ENCODE assay signal across 21 cellular contexts in the genomic region with DNA sequence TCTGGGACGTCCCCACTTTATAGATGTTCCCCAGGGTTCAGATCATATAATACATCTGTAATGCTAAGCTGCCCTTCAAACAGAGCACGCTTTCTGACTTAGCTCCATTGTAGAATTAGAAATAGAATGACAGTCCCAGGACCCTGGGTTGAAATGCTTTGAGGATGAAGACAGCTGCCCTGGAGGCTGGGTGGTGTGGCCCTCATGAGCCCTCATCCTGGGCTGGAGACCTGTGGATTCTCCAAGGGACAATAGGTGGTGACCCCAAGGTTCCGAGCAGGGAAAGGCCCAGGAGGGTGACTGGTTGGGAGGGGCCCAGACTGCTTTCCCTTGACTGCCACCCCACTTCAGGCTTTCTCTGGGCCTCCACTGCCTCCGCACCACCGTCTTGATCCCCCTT. TPM values are rescaled to one million over a fixed set of nuclear protein-coding genes. Genes with fewer than 3 reads are reported as not detected.
A peak's percentile ranks its signal among the peaks of the same experiment; 100 is the strongest.
DNase-seq lines count a peak whose midpoint lies in the region; ATAC-seq and TF ChIP-seq lines count a peak whose summit lies in the region.
"Had no signal": no experiment of that assay in that cellular context is flagged by ENCODE, and none has a peak within 500 bp of the region (broad histone marks: within the 10 kb centered on the region; RNA-seq: fewer than 3 reads in every experiment).

No MANE protein-coding gene starts in this region.

- no peak overlapping the region for H2AFZ ChIP-seq in neural progenitor cell (replicated peaks)
- no peak overlapping the region for H2AFZ ChIP-seq in smooth muscle cell (ENCODE audit: low read depth)
- H2AFZ ChIP-seq: GM23248 had no signal

- H3K27me3 Mint-ChIP-seq in neural progenitor cell (ENCODE audit: insufficient read depth, low read depth): peaks cover 19% of the 10 kb centered on the region
- peaks cover 8% of the 10 kb centered on the region for H3K27me3 Mint-ChIP-seq in activated CD4-positive, alpha-beta T cell treated with anti-CD3 and anti-CD28 coated beads, Interleukin-2, amount 10 ng/mL, durations not matched to agents 7 days and 5 days

- POLR2A ChIA-PET in activated CD4-positive, alpha-beta T cell treated with anti-CD3 and anti-CD28 coated beads, Interleukin-2, amount 10 ng/mL, durations not matched to agents 7 days and 5 days (lab: Charles Lee): no interaction called here

- H3K4me2 ChIP-seq in neural progenitor cell (no peak overlapping the region), smooth muscle cell (no peak overlapping the region)
- H3K4me2 ChIP-seq: BLaER1 treated with 17β-estradiol and CSF1 and Interleukin-3, amounts not matched to agents 10 nM and 100 nM had no signal

- H3K4me3 ChIP-seq in right cardiac atrium (ENCODE audit: low read length) (no peak overlapping the region), neural progenitor cell (no peak overlapping the region), smooth muscle cell (no peak overlapping the region)
- H3K4me3 ChIP-seq: BLaER1 treated with 17β-estradiol and CSF1 and Interleukin-3, amounts not matched to agents 10 nM and 100 nM; GM12878; GM23248 had no signal

- H3K27me3 ChIP-seq in right cardiac atrium (ENCODE audit: control insufficient read depth, insufficient read depth) (no peaks in the 10 kb centered on the region), neural progenitor cell (no peaks in the 10 kb centered on the region), smooth muscle cell (ENCODE audit: low read depth) (no peaks in the 10 kb centered on the region)
- H3K27me3 ChIP-seq: BLaER1 treated with 17β-estradiol and CSF1 and Interleukin-3, amounts not matched to agents 10 nM and 100 nM had no signal

- peak overlapping the region; percentile 33 for H3K27ac Mint-ChIP-seq in neural progenitor cell
- no peak overlapping the region for H3K27ac Mint-ChIP-seq in activated CD4-positive, alpha-beta T cell treated with anti-CD3 and anti-CD28 coated beads, Interleukin-2, amount 10 ng/mL, durations not matched to agents 7 days and 5 days
- H3K27ac Mint-ChIP-seq: B cell; CD8-positive, alpha-beta T cell had no signal

- H3K4me1 Mint-ChIP-seq in neural progenitor cell: peaks cover 16% of the 10 kb centered on the region
- H3K4me1 Mint-ChIP-seq in activated CD4-positive, alpha-beta T cell treated with anti-CD3 and anti-CD28 coated beads, Interleukin-2, amount 10 ng/mL, durations not matched to agents 7 days and 5 days: no peaks in the 10 kb centered on the region
- H3K4me1 Mint-ChIP-seq: B cell had no signal

- H3F3A ChIP-seq in neural progenitor cell (ENCODE audit: low read depth) (peaks cover 3% of the 10 kb centered on the region), smooth muscle cell (ENCODE audit: low read depth) (peaks cover 36% of the 10 kb centered on the region)

- DNase-seq in right cardiac atrium (peak in 2 of 3 donors; percentile 4 to 16), left cardiac atrium (no peak), neural progenitor cell (ENCODE audit: low spot score) (no peak), smooth muscle cell (lab: John Stamatoyannopoulos, UW; ENCODE audit: unreplicated experiment) (no peak), NCI-H128 (lab: John Stamatoyannopoulos, UW; ENCODE audit: unreplicated experiment) (no peak)
- DNase-seq in activated CD4-positive, alpha-beta T cell treated with anti-CD3 and anti-CD28 coated beads, Interleukin-2, amount 10 ng/mL, durations not matched to agents 7 days and 5 days: no peak
- DNase-seq: Calu3; CD8-positive, alpha-beta T cell; DMS 273 treated with DMSO at 0.1 percent for 48 hours; DMS53; DND-41; EL; GM23248; HCEC 1CT had no signal

- no peak for ATAC-seq in right cardiac atrium
- no peak for ATAC-seq in left cardiac atrium
- ATAC-seq in GM18873 (IDR thresholded peaks at IDR 0.05; ENCODE audit: low FRiP score, unreplicated experiment): no peak
- ATAC-seq in GM19452 (IDR thresholded peaks at IDR 0.05; ENCODE audit: unreplicated experiment): no peak
- ATAC-seq: CD8-positive, alpha-beta T cell; GM12878 had no signal

- TF ChIP-seq CTCF in neural progenitor cell (IDR thresholded peaks at IDR 0.05) (no peak), smooth muscle cell (IDR thresholded peaks at IDR 0.05; ENCODE audit: borderline replicate concordance, insufficient read depth, poor library complexity, severe bottlenecking) (no peak)

- H3K27ac ChIP-seq in right cardiac atrium (ENCODE audit: low read length): no peak overlapping the region
- no peak overlapping the region for H3K27ac ChIP-seq in neural progenitor cell
- peak overlapping the region; percentile 94 for H3K27ac ChIP-seq in smooth muscle cell (ENCODE audit: low read depth)
- H3K27ac ChIP-seq: BLaER1 treated with 17β-estradiol and CSF1 and Interleukin-3, amounts not matched to agents 10 nM and 100 nM; GM23248; HL-60 had no signal

- H3K4me1 ChIP-seq in right cardiac atrium (ENCODE audit: control insufficient read depth, insufficient read depth, low read length): no peaks in the 10 kb centered on the region
- H3K4me1 ChIP-seq in neural progenitor cell: no peaks in the 10 kb centered on the region
- H3K4me1 ChIP-seq in smooth muscle cell (ENCODE audit: low read depth): peaks cover 5% of the 10 kb centered on the region

- peaks cover 10% of the 10 kb centered on the region for H3K9me3 Mint-ChIP-seq in neural progenitor cell
- H3K9me3 Mint-ChIP-seq in activated CD4-positive, alpha-beta T cell treated with anti-CD3 and anti-CD28 coated beads, Interleukin-2, amount 10 ng/mL, durations not matched to agents 7 days and 5 days: no peaks in the 10 kb centered on the region
- H3K9me3 Mint-ChIP-seq: CD8-positive, alpha-beta T cell had no signal

- H3K36me3 ChIP-seq in neural progenitor cell (no peaks in the 10 kb centered on the region), smooth muscle cell (ENCODE audit: low read depth) (no peaks in the 10 kb centered on the region)

- intact Hi-C loops in right cardiac atrium (cut with DNase I): no loop called here
- intact Hi-C loops in left cardiac atrium (cut with DNase I): no loop called here

- CTCF ChIA-PET in activated CD4-positive, alpha-beta T cell treated with anti-CD3 and anti-CD28 coated beads, Interleukin-2, amount 10 ng/mL, durations not matched to agents 7 days and 5 days (lab: Charles Lee): no interaction called here

- no peak overlapping the region for H3K9ac ChIP-seq in neural progenitor cell
- H3K9ac ChIP-seq in smooth muscle cell (ENCODE audit: low read depth): no peak overlapping the region
- H3K9ac ChIP-seq: BLaER1 treated with 17β-estradiol and CSF1 and Interleukin-3, amounts not matched to agents 10 nM and 100 nM; GM23248 had no signal

- no peaks in the 10 kb centered on the region for H3K9me3 ChIP-seq in right cardiac atrium (ENCODE audit: control insufficient read depth, low read length)
- H3K9me3 ChIP-seq in neural progenitor cell (ENCODE audit: low read depth): no peaks in the 10 kb centered on the region
- H3K9me3 ChIP-seq in smooth muscle cell (replicated peaks; ENCODE audit: low read depth): no peaks in the 10 kb centered on the region

- H3K79me2 ChIP-seq in neural progenitor cell (ENCODE audit: low read depth): no peaks in the 10 kb centered on the region
- H3K79me2 ChIP-seq in smooth muscle cell (ENCODE audit: low read depth): no peaks in the 10 kb centered on the region

- H3K36me3 Mint-ChIP-seq in neural progenitor cell: peaks cover 2% of the 10 kb centered on the region
- H3K36me3 Mint-ChIP-seq in activated CD4-positive, alpha-beta T cell treated with anti-CD3 and anti-CD28 coated beads, Interleukin-2, amount 10 ng/mL, durations not matched to agents 7 days and 5 days (ENCODE audit: low read depth): no peaks in the 10 kb centered on the region
- H3K36me3 Mint-ChIP-seq: CD8-positive, alpha-beta T cell had no signal

- no peak overlapping the region for H3K4me3 Mint-ChIP-seq in neural progenitor cell
- no peak overlapping the region for H3K4me3 Mint-ChIP-seq in activated CD4-positive, alpha-beta T cell treated with anti-CD3 and anti-CD28 coated beads, Interleukin-2, amount 10 ng/mL, durations not matched to agents 7 days and 5 days
- H3K4me3 Mint-ChIP-seq: B cell; CD8-positive, alpha-beta T cell had no signal

- 96% methylated on average over 5 of the region's 5 CpGs for WGBS in right cardiac atrium
- WGBS in smooth muscle cell (ENCODE audit: low lambda C conversion rate): 90% methylated on average over 5 of the region's 5 CpGs

- H4K20me1 ChIP-seq in neural progenitor cell (ENCODE audit: low read depth): no peaks in the 10 kb centered on the region
- no peaks in the 10 kb centered on the region for H4K20me1 ChIP-seq in smooth muscle cell (ENCODE audit: low read depth)
- H4K20me1 ChIP-seq: BLaER1 treated with 17β-estradiol and CSF1 and Interleukin-3, amounts not matched to agents 10 nM and 100 nM had no signal

RNA-seq across cellular contexts. Expression of a gene that starts 59.0 kb away (rescaled TPM):
- total RNA-seq in right cardiac atrium (10 to 100 TPM; 13.1 to 69.5 (median 29.2) TPM), left cardiac atrium (10 to 100 TPM; 36.1 to 58.3 TPM), neural progenitor cell (ENCODE audit: low replicate concordance) (0.11 and 0.50 TPM in 2 replicates), smooth muscle cell (63.1 and 104 TPM in 2 replicates)
- polyA plus RNA-seq in right cardiac atrium (12.7 TPM), smooth muscle cell (79.7 and 105 TPM in 2 replicates)
- total RNA-seq in activated CD4-positive, alpha-beta T cell treated with anti-CD3 and anti-CD28 coated beads, Interleukin-2, amount 10 ng/mL, durations not matched to agents 7 days and 5 days: under 1 TPM; 0.25 to 0.27 TPM
- total RNA-seq: HT1080 had no signal

Comparison
In these comparisons a context has a peak if more than half of its experiments do, and no peak if none do; other contexts are left out.
1. DNase-seq: peak in right cardiac atrium (2 of 3); none in left cardiac atrium (single experiment), neural progenitor cell (single experiment), smooth muscle cell (single experiment), activated CD4-positive, alpha-beta T cell treated with anti-CD3 and anti-CD28 coated beads, Interleukin-2, amount 10 ng/mL, durations not matched to agents 7 days and 5 days (single experiment) and NCI-H128 (single experiment).